22 cellular contexts compared by ENCODE assay signal in the genomic region with DNA sequence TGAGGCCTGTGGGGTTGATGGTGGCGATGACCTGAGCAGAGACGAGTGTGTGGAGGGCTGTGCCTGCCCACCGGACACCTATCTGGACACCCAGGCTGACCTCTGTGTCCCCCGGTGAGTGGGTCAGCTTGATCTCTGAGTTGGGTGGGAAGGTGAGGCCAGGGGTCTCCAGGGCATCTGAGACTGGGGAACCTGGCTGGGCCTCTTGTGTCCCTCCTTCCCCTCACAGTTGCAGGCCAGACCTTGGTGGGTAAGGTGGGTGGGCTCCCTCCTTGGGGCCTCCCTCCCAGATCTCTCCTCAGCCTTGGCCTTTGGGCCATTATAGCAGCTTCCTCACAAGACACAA. TPM values are rescaled to one million over a fixed set of nuclear protein-coding genes. Genes with fewer than 3 reads are reported as not detected.
"Had no signal": no experiment of that assay in that cellular context is flagged by ENCODE, and none has a peak within 500 bp of the region (broad histone marks: within the 10 kb centered on the region; RNA-seq: fewer than 3 reads in every experiment).

No MANE protein-coding gene starts in this region.

- H3K4me1 ChIP-seq: breast epithelium had no signal

- H3K27me3 ChIP-seq: breast epithelium had no signal

- H3K36me3 ChIP-seq: breast epithelium had no signal

- H3K9me3 ChIP-seq: breast epithelium had no signal

- H3K27ac ChIP-seq: breast epithelium had no signal

- H3K4me3 ChIP-seq: breast epithelium had no signal

- DNase-seq: activated CD4-positive, alpha-beta T cell treated with anti-CD3 and anti-CD28 coated beads for 48 hours; activated CD4-positive, alpha-beta T cell treated with anti-CD3 and anti-CD28 coated beads, Interleukin-2, amount 50 U/mL, for 4 hours; activated CD4-positive, CD25-positive, alpha-beta regulatory T cell treated with anti-CD3 and anti-CD28 coated beads, Interleukin-2, amount 50 U/mL, for 72 hours; activated CD8-positive, alpha-beta memory T cell treated with anti-CD3 and anti-CD28 coated beads, Interleukin-2, amount 50 U/mL, for 4 hours; activated naive CD4-positive, alpha-beta T cell; aorta; caudate nucleus; KG1; NCI-H1092; NCI-H1417; NCI-H1930; NCI-H2107; NCI-H345; NCI-H510A treated with DMSO at 0.1 percent for 48 hours; NCI-H69; SHP77 treated with DMSO at 0.1 percent for 48 hours had no signal

RNA-seq across cellular contexts. Expression of a gene that starts 27.7 kb away (rescaled TPM):
- total RNA-seq: activated CD8-positive, alpha-beta memory T cell treated with anti-CD3 and anti-CD28 coated beads for 36 hours; aorta; breast epithelium; LHCN-M2; M059J; SK-MEL-5 had no signal
- polyA plus RNA-seq: aorta, IgD-negative memory B cell had no signal

RNA-seq across cellular contexts. Expression of a gene that starts 30.6 kb away (rescaled TPM):
- total RNA-seq: activated CD8-positive, alpha-beta memory T cell treated with anti-CD3 and anti-CD28 coated beads for 36 hours; aorta; LHCN-M2; M059J; SK-MEL-5 had no signal
- polyA plus RNA-seq: IgD-negative memory B cell had no signal
